Comparison of ENCODE assay signal across 25 cellular contexts in the genomic region with DNA sequence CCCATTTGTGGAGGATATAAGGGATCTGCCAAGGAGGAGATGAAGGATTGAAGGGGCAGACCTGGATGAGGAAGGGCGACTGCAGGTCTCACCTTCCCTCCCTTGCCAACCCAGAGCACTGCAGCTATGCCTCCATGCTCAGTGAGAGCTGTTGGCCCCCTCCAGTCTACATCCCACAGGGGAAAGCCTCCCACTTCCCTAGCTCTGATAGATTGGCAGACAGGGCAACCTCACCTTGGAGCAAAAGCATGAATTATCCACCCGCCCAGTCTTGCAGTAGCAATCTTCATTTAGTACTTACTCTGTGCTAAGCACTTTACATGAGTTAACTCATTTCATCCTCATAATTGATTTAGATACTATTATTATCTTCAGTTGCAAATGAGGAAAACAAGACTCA.
DNase-seq lines count a peak whose midpoint lies in the region; ATAC-seq, FAIRE-seq and TF ChIP-seq lines count a peak whose summit lies in the region.
"Had no signal": no experiment of that assay in that cellular context is flagged by ENCODE, and none has a peak within 500 bp of the region (broad histone marks: within the 10 kb centered on the region; RNA-seq: fewer than 3 reads in every experiment).

No MANE protein-coding gene starts in this region.

- FAIRE-seq in small intestine (lab: Jason Lieb, UNC) = no peak
- FAIRE-seq: A204.1, D721Med, GM12878, GM19239, H1 had no signal

- no peak overlapping the region for H2BK120ac ChIP-seq in trophoblast cell (ENCODE audit: insufficient read depth, low read length, poor library complexity)

- H3K36me3 ChIP-seq in trophoblast cell (ENCODE audit: control insufficient read depth in 1 of 2, insufficient read depth in 2 of 2, low read length in 2 of 2) = no peaks in the 10 kb centered on the region
- H3K36me3 ChIP-seq in spleen = no peaks in the 10 kb centered on the region
- no peaks in the 10 kb centered on the region for H3K36me3 ChIP-seq in small intestine (ENCODE audit: control insufficient read depth in 2 of 2, insufficient read depth in 2 of 2, low read length in 2 of 2)
- H3K36me3 ChIP-seq: BLaER1 had no signal

- no peaks in the 10 kb centered on the region for H3K36me3 Mint-ChIP-seq in activated naive CD8-positive, alpha-beta T cell treated with anti-CD3 and anti-CD28 coated beads for 36 hours
- no peaks in the 10 kb centered on the region for H3K36me3 Mint-ChIP-seq in activated naive CD8-positive, alpha-beta T cell treated with anti-CD3 and anti-CD28 coated beads, Interleukin-2, amount 50 U/mL, for 24 hours (ENCODE audit: low read depth)
- H3K36me3 Mint-ChIP-seq in natural killer cell = no peaks in the 10 kb centered on the region
- H3K36me3 Mint-ChIP-seq: CD4-positive, CD25-positive, alpha-beta regulatory T cell; CD8-positive, alpha-beta T cell had no signal

- H3K4me1 ChIP-seq in trophoblast cell (ENCODE audit: control insufficient read depth in 1 of 2, insufficient read depth in 2 of 2, low read length in 2 of 2) (no peaks in the 10 kb centered on the region), spleen (peaks cover 12 to 45% (median 29%) of the 10 kb centered on the region in 6 donors), small intestine (ENCODE audit: control insufficient read depth in 2 of 2, insufficient read depth in 1 of 2, low read depth in 1 of 2, low read length in 1 of 2) (no peaks in the 10 kb centered on the region)
- H3K4me1 ChIP-seq: BLaER1 had no signal

- TF ChIP-seq POLR2A in spleen (IDR thresholded peaks at IDR 0.05) = no peak

- H4K12ac ChIP-seq in trophoblast cell (ENCODE audit: low read depth, low read length) = no peak overlapping the region

- no peak overlapping the region for H2BK5ac ChIP-seq in trophoblast cell (ENCODE audit: low read depth, low read length, poor library complexity)

- H3K9ac ChIP-seq in trophoblast cell (ENCODE audit: low read length) = no peak overlapping the region
- H3K9ac ChIP-seq: BLaER1, GM23248 had no signal

- H3K4me1 Mint-ChIP-seq in activated naive CD8-positive, alpha-beta T cell treated with anti-CD3 and anti-CD28 coated beads for 36 hours = peaks cover 20% of the 10 kb centered on the region
- peaks cover 26% of the 10 kb centered on the region for H3K4me1 Mint-ChIP-seq in activated naive CD8-positive, alpha-beta T cell treated with anti-CD3 and anti-CD28 coated beads, Interleukin-2, amount 50 U/mL, for 24 hours
- peaks cover 13 to 20% of the 10 kb centered on the region in 2 donors for H3K4me1 Mint-ChIP-seq in natural killer cell

- intact Hi-C loops in spleen (cut with DNase I; ENCODE audit: low total_unique reads) (no loop called here), natural killer cell (cut with micrococcal nuclease) (no loop called here)

- H3K18ac ChIP-seq in trophoblast cell (ENCODE audit: low read length) = no peak overlapping the region

- H4K8ac ChIP-seq in trophoblast cell (ENCODE audit: low read depth, low read length) = no peak overlapping the region

- H3K27me3 ChIP-seq in trophoblast cell (ENCODE audit: insufficient read depth, low read length) = no peaks in the 10 kb centered on the region
- H3K27me3 ChIP-seq in spleen (replicated peaks in 1 of 7) = no peaks in the 10 kb centered on the region
- H3K27me3 ChIP-seq in small intestine (ENCODE audit: control insufficient read depth in 2 of 2, insufficient read depth in 2 of 2, low read length in 2 of 2) = no peaks in the 10 kb centered on the region
- H3K27me3 ChIP-seq: BLaER1 had no signal

- peaks cover 2% of the 10 kb centered on the region for H3K79me2 ChIP-seq in trophoblast cell (ENCODE audit: control insufficient read depth, insufficient read depth, low read length, poor library complexity)

- H3K9me3 Mint-ChIP-seq in activated naive CD8-positive, alpha-beta T cell treated with anti-CD3 and anti-CD28 coated beads for 36 hours = no peaks in the 10 kb centered on the region
- no peaks in the 10 kb centered on the region for H3K9me3 Mint-ChIP-seq in activated naive CD8-positive, alpha-beta T cell treated with anti-CD3 and anti-CD28 coated beads, Interleukin-2, amount 50 U/mL, for 24 hours
- H3K9me3 Mint-ChIP-seq in natural killer cell = no peaks in the 10 kb centered on the region
- H3K9me3 Mint-ChIP-seq: CD4-positive, CD25-positive, alpha-beta regulatory T cell; CD8-positive, alpha-beta T cell had no signal

- H3K4me3 ChIP-seq in trophoblast cell (ENCODE audit: low read depth, low read length) (peak overlapping the region; percentile 2), spleen (no peak overlapping the region), small intestine (ENCODE audit: low read depth in 1 of 2, low read length in 2 of 2) (no peak overlapping the region)
- H3K4me3 ChIP-seq: BLaER1, GM12878, GM23248 had no signal

- peak overlapping the region; percentile 61 for H3K27ac Mint-ChIP-seq in activated naive CD8-positive, alpha-beta T cell treated with anti-CD3 and anti-CD28 coated beads for 36 hours
- H3K27ac Mint-ChIP-seq in activated naive CD8-positive, alpha-beta T cell treated with anti-CD3 and anti-CD28 coated beads, Interleukin-2, amount 50 U/mL, for 24 hours = no peak overlapping the region
- H3K27ac Mint-ChIP-seq in natural killer cell = no peak overlapping the region
- H3K27ac Mint-ChIP-seq: B cell; CD4-positive, CD25-positive, alpha-beta regulatory T cell; CD8-positive, alpha-beta T cell had no signal

- TF ChIP-seq CTCF in spleen (IDR thresholded peaks at IDR 0.05 in 8 of 11, conservative IDR thresholded peaks at IDR 0.05 in 3 of 11) (no peak), natural killer cell (IDR thresholded peaks at IDR 0.05) (no peak)

- H2AK5ac ChIP-seq in trophoblast cell (ENCODE audit: low read length) = no peak overlapping the region

- no peak overlapping the region for H4K91ac ChIP-seq in trophoblast cell (ENCODE audit: low read depth, low read length)

- no peak overlapping the region for H3K4ac ChIP-seq in trophoblast cell (ENCODE audit: low read depth, low read length)

- no peaks in the 10 kb centered on the region for H3K27me3 Mint-ChIP-seq in activated naive CD8-positive, alpha-beta T cell treated with anti-CD3 and anti-CD28 coated beads for 36 hours
- peaks cover 5% of the 10 kb centered on the region for H3K27me3 Mint-ChIP-seq in activated naive CD8-positive, alpha-beta T cell treated with anti-CD3 and anti-CD28 coated beads, Interleukin-2, amount 50 U/mL, for 24 hours
- peaks cover 11 to 14% of the 10 kb centered on the region in 2 donors for H3K27me3 Mint-ChIP-seq in natural killer cell (ENCODE audit: low read depth in 2 of 2)

- no peak for DNase-seq in activated naive CD8-positive, alpha-beta T cell treated with anti-CD3 and anti-CD28 coated beads for 36 hours
- DNase-seq in activated naive CD8-positive, alpha-beta T cell treated with anti-CD3 and anti-CD28 coated beads, Interleukin-2, amount 50 U/mL, for 24 hours = no peak
- DNase-seq in trophoblast cell (no peak), spleen (no peak), MV-4-11 (lab: John Stamatoyannopoulos, UW) (no peak), natural killer cell (no peak), small intestine (no peak)
- DNase-seq: Caco-2; CD4-positive, CD25-positive, alpha-beta regulatory T cell; CD8-positive, alpha-beta T cell; DMS 273 treated with DMSO at 0.1 percent for 48 hours; DMS79; EL; GDM1; GM23248; H7 had no signal

- no peak overlapping the region for H2BK12ac ChIP-seq in trophoblast cell (ENCODE audit: low read length)

- no peaks in the 10 kb centered on the region for H3K79me1 ChIP-seq in trophoblast cell (ENCODE audit: low read length)

- no peak overlapping the region for H3K27ac ChIP-seq in trophoblast cell (ENCODE audit: low read depth, low read length)
- peak overlapping the region in 7 of 8 donors; percentile 58 to 82 (median 77) for H3K27ac ChIP-seq in spleen
- no peak overlapping the region for H3K27ac ChIP-seq in small intestine (ENCODE audit: low read depth in 1 of 2, low read length in 1 of 2)
- H3K27ac ChIP-seq: 22Rv1, BLaER1, C4-2B, GM23248 had no signal

- no peak overlapping the region for H3K14ac ChIP-seq in trophoblast cell (ENCODE audit: low read length)

- WGBS in trophoblast cell (ENCODE audit: extremely low coverage, insufficient coverage, insufficient read length) = no CpG with 5 or more reads among the region's 2 CpGs
- WGBS in spleen, 5 donors = 79 to 100% (median 98%) methylated on average over 2 of the region's 2 CpGs
- WGBS in small intestine, 3 donors = 92 to 98% (median 95%) methylated on average over 2 of the region's 2 CpGs

- no peak for ATAC-seq in activated naive CD8-positive, alpha-beta T cell treated with anti-CD3 and anti-CD28 coated beads, Interleukin-2, amount 50 U/mL, for 24 hours
- no peak for ATAC-seq in natural killer cell
- ATAC-seq: CD8-positive, alpha-beta T cell; GM12878 had no signal

- H3K4me3 Mint-ChIP-seq in activated naive CD8-positive, alpha-beta T cell treated with anti-CD3 and anti-CD28 coated beads for 36 hours = no peak overlapping the region
- no peak overlapping the region for H3K4me3 Mint-ChIP-seq in activated naive CD8-positive, alpha-beta T cell treated with anti-CD3 and anti-CD28 coated beads, Interleukin-2, amount 50 U/mL, for 24 hours
- H3K4me3 Mint-ChIP-seq in natural killer cell = no peak overlapping the region
- H3K4me3 Mint-ChIP-seq: B cell; CD4-positive, CD25-positive, alpha-beta regulatory T cell; CD8-positive, alpha-beta T cell had no signal

- H3K4me2 ChIP-seq in trophoblast cell (ENCODE audit: low read length) = no peak overlapping the region
- H3K4me2 ChIP-seq: BLaER1 had no signal

- no peak overlapping the region for H2AFZ ChIP-seq in trophoblast cell (ENCODE audit: insufficient read depth, low read length, poor library complexity)
- H2AFZ ChIP-seq: GM23248 had no signal

- H3K9me3 ChIP-seq in trophoblast cell (ENCODE audit: insufficient read depth, low read depth, low read length) (no peaks in the 10 kb centered on the region), spleen (no peaks in the 10 kb centered on the region), small intestine (ENCODE audit: control insufficient read depth, low read depth) (no peaks in the 10 kb centered on the region)
- H3K9me3 ChIP-seq: BLaER1, Caco-2 had no signal

- peak overlapping the region; percentile 55 for H3K23ac ChIP-seq in trophoblast cell (ENCODE audit: low read length)

Comparison
In these comparisons a context has a peak if more than half of its experiments do, and no peak if none do; other contexts are left out.
1. H3K27ac ChIP-seq: peak in spleen (7 of 8); none in trophoblast cell (single experiment) and small intestine (0 of 2).